In genomic region chr14:31596691-31597090, GRCh38 we compare ENCODE assay signal across 27 cellular contexts. TPM values are rescaled to one million over a fixed set of nuclear protein-coding genes. Genes with fewer than 3 reads are reported as not detected.
DNase-seq lines count a peak whose midpoint lies in the region; ATAC-seq and TF ChIP-seq lines count a peak whose summit lies in the region.
"Had no signal": no experiment of that assay in that cellular context is flagged by ENCODE, and none has a peak within 500 bp of the region (broad histone marks: within the 10 kb centered on the region; RNA-seq: fewer than 3 reads in every experiment).

No MANE protein-coding gene starts in this region.

- TF ChIP-seq CTCF in WTC11 (IDR thresholded peaks at IDR 0.05) (no peak), choroid plexus epithelial cell (conservative IDR thresholded peaks at IDR 0.05; ENCODE audit: low read depth, low read length) (no peak), sigmoid colon (IDR thresholded peaks at IDR 0.05) (no peak)

- peak; percentile 69 for DNase-seq in DMS114 treated with DMSO at 0.1 percent for 48 hours (lab: John Stamatoyannopoulos, UW; ENCODE audit: unreplicated experiment)
- no peak for DNase-seq in WTC11 (ENCODE audit: low spot score)
- peak; percentile 25 for DNase-seq in choroid plexus epithelial cell (ENCODE audit: low read depth)
- DNase-seq in sigmoid colon, result no peak
- no peak for DNase-seq in cortex of kidney (lab: John Stamatoyannopoulos, UW)
- DNase-seq in DMS 273 treated with DMSO at 0.1 percent for 48 hours (lab: John Stamatoyannopoulos, UW), result no peak
- DNase-seq in NCI-H226, result no peak
- no peak for DNase-seq in effector memory CD4-positive, alpha-beta T cell
- DNase-seq: Calu3; DMS53; H9; NCI-H1092; NCI-H1417 treated with DMSO at 0.1 percent for 48 hours; NCI-H1694 treated with DMSO at 0.1 percent for 48 hours; NCI-H446; NCI-H524 treated with DMSO at 0.1 percent for 48 hours; NCI-H774; NK-92 treated with Interleukin-12 subunit alpha and Interleukin-12 subunit beta, amount 100 ng/mL, for 24 hours; PC-3; SJCRH30 had no signal

- H3K9me3 Mint-ChIP-seq in WTC11, result peaks cover 10% of the 10 kb centered on the region

- 90 to 91% methylated on average over 2 of the region's 2 CpGs for WGBS in sigmoid colon, 2 donors

- H3K4me1 Mint-ChIP-seq in WTC11, result peaks cover 3% of the 10 kb centered on the region; the same call in 1 of the 2 replicates
- H3K4me1 Mint-ChIP-seq: H9 had no signal

- H3K36me3 Mint-ChIP-seq in WTC11, result peaks cover 14% of the 10 kb centered on the region

- CTCF ChIA-PET in WTC11 (lab: Charles Lee), result no interaction called here

- no peaks in the 10 kb centered on the region for H3K27me3 Mint-ChIP-seq in WTC11 (ENCODE audit: low read depth)
- H3K27me3 Mint-ChIP-seq: IgD-negative memory B cell had no signal

- intact Hi-C loops in sigmoid colon (cut with DNase I), result no loop called here

- H3K36me3 ChIP-seq in sigmoid colon, result peaks cover 0 to 9% (median 0%) of the 10 kb centered on the region in 4 donors
- no peaks in the 10 kb centered on the region for H3K36me3 ChIP-seq in effector memory CD4-positive, alpha-beta T cell (ENCODE audit: control insufficient read depth, insufficient read depth, low read length)

- H3K27ac ChIP-seq in sigmoid colon, result peak overlapping the region in 3 of 4 donors; percentile 25 to 42 (median 40)
- no peak overlapping the region for H3K27ac ChIP-seq in effector memory CD4-positive, alpha-beta T cell (ENCODE audit: insufficient read depth, low read length, poor library complexity, severe bottlenecking)
- H3K27ac ChIP-seq: A549, KMS-11, SJCRH30 had no signal

- no peaks in the 10 kb centered on the region for H3K27me3 ChIP-seq in sigmoid colon
- no peaks in the 10 kb centered on the region for H3K27me3 ChIP-seq in effector memory CD4-positive, alpha-beta T cell (replicated peaks; ENCODE audit: control insufficient read depth, insufficient read depth, low read length, poor library complexity, severe bottlenecking)
- H3K27me3 ChIP-seq: SJCRH30 had no signal

- H3K4me3 Mint-ChIP-seq in WTC11, result no peak overlapping the region
- H3K4me3 Mint-ChIP-seq: GM23338, H9, IgD-negative memory B cell had no signal

- H3K4me1 ChIP-seq in sigmoid colon, result peaks cover 2 to 30% (median 12%) of the 10 kb centered on the region in 4 donors
- H3K4me1 ChIP-seq in effector memory CD4-positive, alpha-beta T cell (ENCODE audit: control insufficient read depth, insufficient read depth, low read length, poor library complexity, severe bottlenecking), result no peaks in the 10 kb centered on the region
- H3K4me1 ChIP-seq: A549, SJCRH30 had no signal

- POLR2A ChIA-PET in WTC11 (lab: Charles Lee), result no interaction called here

- TF ChIP-seq POLR2A in sigmoid colon (IDR thresholded peaks at IDR 0.05), result no peak

- H3K9me3 ChIP-seq in sigmoid colon, result peaks cover 0 to 3% (median 0%) of the 10 kb centered on the region in 4 donors
- no peaks in the 10 kb centered on the region for H3K9me3 ChIP-seq in effector memory CD4-positive, alpha-beta T cell (ENCODE audit: control insufficient read depth, low read length)
- H3K9me3 ChIP-seq: A549 had no signal

- no peak for ATAC-seq in WTC11
- ATAC-seq: A549, GM12878, GM23338, PC-3, Right ventricle myocardium inferior, SK-N-SH treated with all-trans-retinoic acid at 6 μM for 48 hours had no signal

- no peak overlapping the region for H3K4me3 ChIP-seq in choroid plexus epithelial cell (ENCODE audit: low read depth, low read length)
- H3K4me3 ChIP-seq in sigmoid colon, result no peak overlapping the region
- H3K4me3 ChIP-seq in effector memory CD4-positive, alpha-beta T cell (ENCODE audit: insufficient read depth, low read depth, low read length, poor library complexity, severe bottlenecking), result no peak overlapping the region
- H3K4me3 ChIP-seq: A549, GM12878, GM23338, SJCRH30 had no signal

- 0 out of 2 replicates have a peak overlapping the region, but pooled peaks have one; percentile 45 for H3K27ac Mint-ChIP-seq in WTC11
- H3K27ac Mint-ChIP-seq: GM23338, H9, IgD-negative memory B cell had no signal

- TF ChIP-seq EP300 in sigmoid colon (IDR thresholded peaks at IDR 0.05), result no peak

TF ChIP-seq in WTC11, 78 proteins besides CTCF, POLR2A, EP300 and RAD21:
- TF ChIP-seq, protein P1, sequence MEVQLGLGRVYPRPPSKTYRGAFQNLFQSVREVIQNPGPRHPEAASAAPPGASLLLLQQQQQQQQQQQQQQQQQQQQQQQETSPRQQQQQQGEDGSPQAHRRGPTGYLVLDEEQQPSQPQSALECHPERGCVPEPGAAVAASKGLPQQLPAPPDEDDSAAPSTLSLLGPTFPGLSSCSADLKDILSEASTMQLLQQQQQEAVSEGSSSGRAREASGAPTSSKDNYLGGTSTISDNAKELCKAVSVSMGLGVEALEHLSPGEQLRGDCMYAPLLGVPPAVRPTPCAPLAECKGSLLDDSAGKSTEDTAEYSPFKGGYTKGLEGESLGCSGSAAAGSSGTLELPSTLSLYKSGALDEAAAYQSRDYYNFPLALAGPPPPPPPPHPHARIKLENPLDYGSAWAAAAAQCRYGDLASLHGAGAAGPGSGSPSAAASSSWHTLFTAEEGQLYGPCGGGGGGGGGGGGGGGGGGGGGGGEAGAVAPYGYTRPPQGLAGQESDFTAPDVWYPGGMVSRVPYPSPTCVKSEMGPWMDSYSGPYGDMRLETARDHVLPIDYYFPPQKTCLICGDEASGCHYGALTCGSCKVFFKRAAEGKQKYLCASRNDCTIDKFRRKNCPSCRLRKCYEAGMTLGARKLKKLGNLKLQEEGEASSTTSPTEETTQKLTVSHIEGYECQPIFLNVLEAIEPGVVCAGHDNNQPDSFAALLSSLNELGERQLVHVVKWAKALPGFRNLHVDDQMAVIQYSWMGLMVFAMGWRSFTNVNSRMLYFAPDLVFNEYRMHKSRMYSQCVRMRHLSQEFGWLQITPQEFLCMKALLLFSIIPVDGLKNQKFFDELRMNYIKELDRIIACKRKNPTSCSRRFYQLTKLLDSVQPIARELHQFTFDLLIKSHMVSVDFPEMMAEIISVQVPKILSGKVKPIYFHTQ (CRISPR knock-in tag; IDR thresholded peaks at IDR 0.05), result no peak
- TF ChIP-seq STAT6 (CRISPR knock-in tag; conservative IDR thresholded peaks at IDR 0.05; ENCODE audit: low read depth) (no peak), ZNF671 (CRISPR knock-in tag; IDR thresholded peaks at IDR 0.05) (no peak), SP1 (CRISPR knock-in tag; conservative IDR thresholded peaks at IDR 0.05) (no peak), SOX15 (CRISPR knock-in tag; IDR thresholded peaks at IDR 0.05) (no peak), ATF1 (CRISPR knock-in tag; IDR thresholded peaks at IDR 0.05) (no peak), MXD4 (CRISPR knock-in tag; IDR thresholded peaks at IDR 0.05; ENCODE audit: borderline replicate concordance) (no peak), CBFB (CRISPR knock-in tag; IDR thresholded peaks at IDR 0.05; ENCODE audit: low read depth) (no peak), PRRX2 (CRISPR knock-in tag; IDR thresholded peaks at IDR 0.05) (no peak)

RNA-seq across cellular contexts. Expression of gene NUBPL, which starts 35.5 kb away (rescaled TPM):
- total RNA-seq in WTC11 (2021), result 11.6 to 15.5 TPM (median 14.2 TPM) in 3 replicates
- total RNA-seq in sigmoid colon, result 10 to 100 TPM in 3 of 4 donors, 1 to 10 TPM in 1; 9.2 to 15.5 (median 13.2) TPM
- polyA plus RNA-seq in sigmoid colon, result 1 to 10 TPM; 5.3 to 6.0 (median 5.6) TPM

Comparison
In these comparisons a context has a peak if more than half of its experiments do, and no peak if none do; other contexts are left out.
1. DNase-seq: peak in DMS114 treated with DMSO at 0.1 percent for 48 hours (single experiment) and choroid plexus epithelial cell (single experiment); none in WTC11 (single experiment), sigmoid colon (single experiment), cortex of kidney (single experiment), DMS 273 treated with DMSO at 0.1 percent for 48 hours (single experiment), NCI-H226 (single experiment) and effector memory CD4-positive, alpha-beta T cell (0 of 3).